Comparison of ENCODE assay signal across 14 cellular contexts in genomic region chr9:107707419-107707837, GRCh38.
DNase-seq lines count a peak whose midpoint lies in the region; FAIRE-seq and TF ChIP-seq lines count a peak whose summit lies in the region.
"Had no signal": no experiment of that assay in that cellular context is flagged by ENCODE, and none has a peak within 500 bp of the region (broad histone marks: within the 10 kb centered on the region; RNA-seq: fewer than 3 reads in every experiment).

No MANE protein-coding gene starts in this region.

- H3K4me3 ChIP-seq in prostate gland, result no peak overlapping the region
- H3K4me3 ChIP-seq: uterus had no signal

- peaks cover 26% of the 10 kb centered on the region for H3K4me1 Mint-ChIP-seq in osteocyte (ENCODE audit: unreplicated experiment)
- no peaks in the 10 kb centered on the region for H3K4me1 Mint-ChIP-seq in glutamatergic neuron (ENCODE audit: low read depth, unreplicated experiment)
- H3K4me1 Mint-ChIP-seq: activated naive CD4-positive, alpha-beta T cell treated with anti-CD3 and anti-CD28 coated beads, Interleukin-2, amount 10 ng/mL, durations not matched to agents 7 days and 5 days had no signal

- 52% methylated on average over 6 of the region's 6 CpGs for WGBS in prostate gland

- H3K27ac ChIP-seq in prostate gland, result no peak overlapping the region
- H3K27ac ChIP-seq: HL-60 had no signal

- H3K27me3 Mint-ChIP-seq in osteocyte (ENCODE audit: unreplicated experiment) (no peaks in the 10 kb centered on the region), glutamatergic neuron (ENCODE audit: unreplicated experiment) (peaks cover 9% of the 10 kb centered on the region)
- H3K27me3 Mint-ChIP-seq: activated naive CD4-positive, alpha-beta T cell treated with anti-CD3 and anti-CD28 coated beads, Interleukin-2, amount 10 ng/mL, durations not matched to agents 7 days and 5 days had no signal

- H3K4me1 ChIP-seq in prostate gland (replicated peaks), result no peaks in the 10 kb centered on the region
- H3K4me1 ChIP-seq: uterus had no signal

- DNase-seq in EH (ENCODE audit: low read depth) (peak; percentile 95), RCC 7860 (ENCODE audit: low spot score) (peak; percentile 89), fibroblast of gingiva (ENCODE audit: low read depth) (peak; percentile 89), osteocyte (ENCODE audit: extremely low spot score, unreplicated experiment) (no peak), NCI-H1694 (lab: John Stamatoyannopoulos, UW) (no peak), glutamatergic neuron (no peak), OCI-M2 (lab: John Stamatoyannopoulos, UW; ENCODE audit: unreplicated experiment) (no peak), prostate gland (ENCODE audit: low spot score) (no peak)
- DNase-seq: activated CD4-positive, alpha-beta T cell treated with anti-CD3 and anti-CD28 coated beads, Interleukin-2, amount 50 U/mL, for 4 hours; activated naive CD4-positive, alpha-beta T cell treated with anti-CD3 and anti-CD28 coated beads, Interleukin-2, amount 10 ng/mL, durations not matched to agents 7 days and 5 days; NCI-H1092 treated with DMSO at 0.1 percent for 48 hours; NCI-H774 had no signal

- no peaks in the 10 kb centered on the region for H3K27me3 ChIP-seq in prostate gland (replicated peaks; ENCODE audit: insufficient read depth)
- H3K27me3 ChIP-seq: uterus had no signal

- H3K4me3 Mint-ChIP-seq in osteocyte (ENCODE audit: unreplicated experiment) (no peak overlapping the region), glutamatergic neuron (ENCODE audit: unreplicated experiment) (no peak overlapping the region)
- H3K4me3 Mint-ChIP-seq: activated naive CD4-positive, alpha-beta T cell treated with anti-CD3 and anti-CD28 coated beads, Interleukin-2, amount 10 ng/mL, durations not matched to agents 7 days and 5 days had no signal

- intact Hi-C loops in prostate gland (cut with DNase I), result no loop called here

- H3K36me3 Mint-ChIP-seq in osteocyte (ENCODE audit: unreplicated experiment), result no peaks in the 10 kb centered on the region
- H3K36me3 Mint-ChIP-seq in glutamatergic neuron (ENCODE audit: unreplicated experiment), result no peaks in the 10 kb centered on the region
- H3K36me3 Mint-ChIP-seq: activated naive CD4-positive, alpha-beta T cell treated with anti-CD3 and anti-CD28 coated beads, Interleukin-2, amount 10 ng/mL, durations not matched to agents 7 days and 5 days had no signal

- H3K9me3 Mint-ChIP-seq in osteocyte (ENCODE audit: unreplicated experiment) (no peaks in the 10 kb centered on the region), glutamatergic neuron (ENCODE audit: unreplicated experiment) (peaks cover under 1% of the 10 kb centered on the region)
- H3K9me3 Mint-ChIP-seq: activated naive CD4-positive, alpha-beta T cell treated with anti-CD3 and anti-CD28 coated beads, Interleukin-2, amount 10 ng/mL, durations not matched to agents 7 days and 5 days had no signal

- peak overlapping the region; percentile 42 for H3K27ac Mint-ChIP-seq in osteocyte (ENCODE audit: unreplicated experiment)
- no peak overlapping the region for H3K27ac Mint-ChIP-seq in glutamatergic neuron (ENCODE audit: unreplicated experiment)
- H3K27ac Mint-ChIP-seq: activated naive CD4-positive, alpha-beta T cell treated with anti-CD3 and anti-CD28 coated beads, Interleukin-2, amount 10 ng/mL, durations not matched to agents 7 days and 5 days had no signal

- TF ChIP-seq POLR2A in prostate gland (IDR thresholded peaks at IDR 0.05), result no peak

- peak; percentile 32 for FAIRE-seq in RCC 7860 (lab: Jason Lieb, UNC)

- TF ChIP-seq CTCF in osteocyte (IDR thresholded peaks at IDR 0.05), result no peak
- TF ChIP-seq CTCF in glutamatergic neuron (IDR thresholded peaks at IDR 0.05; ENCODE audit: partially characterized antibody, unreplicated experiment), result no peak
- no peak for TF ChIP-seq CTCF in prostate gland (IDR thresholded peaks at IDR 0.05)

- H3K36me3 ChIP-seq in prostate gland, result no peaks in the 10 kb centered on the region
- H3K36me3 ChIP-seq: uterus had no signal

- H3K9me3 ChIP-seq in prostate gland, result no peaks in the 10 kb centered on the region
- H3K9me3 ChIP-seq: uterus had no signal

Comparison
In these comparisons a context has a peak if more than half of its experiments do, and no peak if none do; other contexts are left out.
1. DNase-seq: peak in EH (single experiment), RCC 7860 (single experiment) and fibroblast of gingiva (single experiment); none in osteocyte (single experiment), NCI-H1694 (single experiment), glutamatergic neuron (single experiment), OCI-M2 (single experiment) and prostate gland (single experiment).